ENCODE assay signal across 1 cellular context in the genomic region with DNA sequence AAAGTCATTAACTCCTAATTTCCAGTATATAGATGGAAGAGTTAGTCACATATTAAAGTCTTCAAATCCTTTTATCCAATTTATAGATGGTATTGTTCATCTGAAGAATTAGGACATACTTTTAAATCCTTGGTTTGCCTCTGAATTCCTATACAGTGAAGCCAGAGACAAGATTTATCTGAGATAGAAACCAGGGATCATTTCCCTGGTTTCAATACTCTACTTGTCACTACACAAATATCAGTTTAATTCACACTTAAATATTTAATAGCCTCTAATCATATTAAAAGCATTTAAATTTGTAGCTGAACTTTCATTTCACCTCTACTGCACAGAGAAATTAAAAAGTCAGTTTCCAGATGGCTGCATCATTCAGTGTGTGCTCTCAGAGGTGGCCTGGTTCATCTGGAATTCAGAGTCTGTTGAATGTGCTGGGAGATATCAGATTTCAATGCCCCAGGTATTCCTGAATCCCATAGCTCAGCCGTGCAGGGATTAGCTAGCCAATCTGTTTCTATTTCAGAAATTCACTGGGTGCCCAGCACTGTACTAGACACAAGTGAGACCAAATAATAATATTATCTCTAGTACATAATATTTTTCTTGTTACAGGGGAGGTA.
TF ChIP-seq lines count a peak whose summit lies in the region.

No MANE protein-coding gene starts in this region.

TF ChIP-seq in WTC11, 78 proteins besides CTCF, POLR2A, EP300 and RAD21 (continued from another document):
- TF ChIP-seq, protein P1, sequence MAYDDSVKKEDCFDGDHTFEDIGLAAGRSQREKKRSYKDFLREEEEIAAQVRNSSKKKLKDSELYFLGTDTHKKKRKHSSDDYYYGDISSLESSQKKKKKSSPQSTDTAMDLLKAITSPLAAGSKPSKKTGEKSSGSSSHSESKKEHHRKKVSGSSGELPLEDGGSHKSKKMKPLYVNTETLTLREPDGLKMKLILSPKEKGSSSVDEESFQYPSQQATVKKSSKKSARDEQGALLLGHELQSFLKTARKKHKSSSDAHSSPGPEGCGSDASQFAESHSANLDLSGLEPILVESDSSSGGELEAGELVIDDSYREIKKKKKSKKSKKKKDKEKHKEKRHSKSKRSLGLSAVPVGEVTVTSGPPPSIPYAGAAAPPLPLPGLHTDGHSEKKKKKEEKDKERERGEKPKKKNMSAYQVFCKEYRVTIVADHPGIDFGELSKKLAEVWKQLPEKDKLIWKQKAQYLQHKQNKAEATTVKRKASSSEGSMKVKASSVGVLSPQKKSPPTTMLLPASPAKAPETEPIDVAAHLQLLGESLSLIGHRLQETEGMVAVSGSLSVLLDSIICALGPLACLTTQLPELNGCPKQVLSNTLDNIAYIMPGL (CRISPR knock-in tag; IDR thresholded peaks at IDR 0.05) = no peak
- TF ChIP-seq RORB (CRISPR knock-in tag; IDR thresholded peaks at IDR 0.05) = no peak
- TF ChIP-seq, protein P2, sequence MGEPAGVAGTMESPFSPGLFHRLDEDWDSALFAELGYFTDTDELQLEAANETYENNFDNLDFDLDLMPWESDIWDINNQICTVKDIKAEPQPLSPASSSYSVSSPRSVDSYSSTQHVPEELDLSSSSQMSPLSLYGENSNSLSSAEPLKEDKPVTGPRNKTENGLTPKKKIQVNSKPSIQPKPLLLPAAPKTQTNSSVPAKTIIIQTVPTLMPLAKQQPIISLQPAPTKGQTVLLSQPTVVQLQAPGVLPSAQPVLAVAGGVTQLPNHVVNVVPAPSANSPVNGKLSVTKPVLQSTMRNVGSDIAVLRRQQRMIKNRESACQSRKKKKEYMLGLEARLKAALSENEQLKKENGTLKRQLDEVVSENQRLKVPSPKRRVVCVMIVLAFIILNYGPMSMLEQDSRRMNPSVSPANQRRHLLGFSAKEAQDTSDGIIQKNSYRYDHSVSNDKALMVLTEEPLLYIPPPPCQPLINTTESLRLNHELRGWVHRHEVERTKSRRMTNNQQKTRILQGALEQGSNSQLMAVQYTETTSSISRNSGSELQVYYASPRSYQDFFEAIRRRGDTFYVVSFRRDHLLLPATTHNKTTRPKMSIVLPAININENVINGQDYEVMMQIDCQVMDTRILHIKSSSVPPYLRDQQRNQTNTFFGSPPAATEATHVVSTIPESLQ (CRISPR knock-in tag; IDR thresholded peaks at IDR 0.05) = no peak
- no peak for TF ChIP-seq SOX15 (CRISPR knock-in tag; IDR thresholded peaks at IDR 0.05)
- TF ChIP-seq, protein P3, sequence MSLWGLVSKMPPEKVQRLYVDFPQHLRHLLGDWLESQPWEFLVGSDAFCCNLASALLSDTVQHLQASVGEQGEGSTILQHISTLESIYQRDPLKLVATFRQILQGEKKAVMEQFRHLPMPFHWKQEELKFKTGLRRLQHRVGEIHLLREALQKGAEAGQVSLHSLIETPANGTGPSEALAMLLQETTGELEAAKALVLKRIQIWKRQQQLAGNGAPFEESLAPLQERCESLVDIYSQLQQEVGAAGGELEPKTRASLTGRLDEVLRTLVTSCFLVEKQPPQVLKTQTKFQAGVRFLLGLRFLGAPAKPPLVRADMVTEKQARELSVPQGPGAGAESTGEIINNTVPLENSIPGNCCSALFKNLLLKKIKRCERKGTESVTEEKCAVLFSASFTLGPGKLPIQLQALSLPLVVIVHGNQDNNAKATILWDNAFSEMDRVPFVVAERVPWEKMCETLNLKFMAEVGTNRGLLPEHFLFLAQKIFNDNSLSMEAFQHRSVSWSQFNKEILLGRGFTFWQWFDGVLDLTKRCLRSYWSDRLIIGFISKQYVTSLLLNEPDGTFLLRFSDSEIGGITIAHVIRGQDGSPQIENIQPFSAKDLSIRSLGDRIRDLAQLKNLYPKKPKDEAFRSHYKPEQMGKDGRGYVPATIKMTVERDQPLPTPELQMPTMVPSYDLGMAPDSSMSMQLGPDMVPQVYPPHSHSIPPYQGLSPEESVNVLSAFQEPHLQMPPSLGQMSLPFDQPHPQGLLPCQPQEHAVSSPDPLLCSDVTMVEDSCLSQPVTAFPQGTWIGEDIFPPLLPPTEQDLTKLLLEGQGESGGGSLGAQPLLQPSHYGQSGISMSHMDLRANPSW (CRISPR knock-in tag; conservative IDR thresholded peaks at IDR 0.05; ENCODE audit: low read depth) = no peak
- TF ChIP-seq OVOL2 (CRISPR knock-in tag; IDR thresholded peaks at IDR 0.05; ENCODE audit: borderline replicate concordance) = no peak
- no peak for TF ChIP-seq TEAD1 (CRISPR knock-in tag; IDR thresholded peaks at IDR 0.05)
